In the genomic region with DNA sequence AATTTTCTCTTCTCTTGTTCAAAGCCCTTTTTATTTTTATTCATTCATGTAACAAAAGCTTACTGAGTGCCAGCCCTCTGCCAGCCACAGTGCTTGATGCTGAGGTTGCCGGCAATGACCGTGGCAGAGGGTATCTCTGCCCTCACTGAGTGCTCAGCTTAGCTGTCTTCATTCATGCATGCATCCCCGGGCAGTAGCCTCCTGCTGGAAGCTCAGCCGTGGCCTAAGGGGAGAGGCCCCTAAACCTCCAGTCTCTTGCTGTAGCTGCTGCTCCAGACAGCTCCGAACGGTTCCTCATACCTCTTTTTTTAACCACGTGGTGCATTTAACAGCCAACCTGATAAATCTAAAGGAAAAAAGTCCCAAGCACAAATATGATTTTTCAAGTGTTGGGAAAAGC, we compare ENCODE assay signal across 23 cellular contexts. TPM values are rescaled to one million over a fixed set of nuclear protein-coding genes. Genes with fewer than 3 reads are reported as not detected.
"Had no signal": no experiment of that assay in that cellular context is flagged by ENCODE, and none has a peak within 500 bp of the region (broad histone marks: within the 10 kb centered on the region; RNA-seq: fewer than 3 reads in every experiment).

No MANE protein-coding gene starts in this region.

- H3K4me3 ChIP-seq: K562 had no signal

- H3K27me3 Mint-ChIP-seq: IgD-negative memory B cell had no signal

- H3K27ac ChIP-seq: KMS-11, RWPE1 had no signal

- H3K4me2 ChIP-seq: KMS-11, SK-N-SH had no signal

- H3K36me3 Mint-ChIP-seq: IgD-negative memory B cell had no signal

- ATAC-seq: HepG2, K562, Panc1, PC-3 had no signal

- H3K4me3 Mint-ChIP-seq: IgD-negative memory B cell had no signal

- H3K9me3 Mint-ChIP-seq: IgD-negative memory B cell had no signal

- H3K9ac ChIP-seq: KMS-11, SK-N-SH had no signal

- H3K27ac Mint-ChIP-seq: IgD-negative memory B cell had no signal

- FAIRE-seq: HepG2, K562 had no signal

- H3K9me2 ChIP-seq: SK-N-SH had no signal

- H3K9me3 ChIP-seq: SK-N-SH had no signal

- DNase-seq: Kasumi-1, MM.1S, NCI-H1092 treated with DMSO at 0.1 percent for 48 hours, NCI-H1436, NCI-H187, NCI-H2029, NCI-H2171 treated with DMSO at 0.1 percent for 48 hours, NCI-H345, NCI-H446 treated with DMSO at 0.1 percent for 48 hours, NCI-H510A treated with DMSO at 0.1 percent for 48 hours, NCI-H526, PC-3, SHP77, SK-N-SH, SW 1271 had no signal

- H3K4me1 Mint-ChIP-seq: IgD-negative memory B cell had no signal

RNA-seq across cellular contexts. Expression of a gene that starts 54.1 kb away (rescaled TPM):
- total RNA-seq: HT-29, OCI-LY7 had no signal
- polyA plus RNA-seq: IgD-negative memory B cell had no signal
